Comparison of ENCODE assay signal across 8 cellular contexts in the genomic region with DNA sequence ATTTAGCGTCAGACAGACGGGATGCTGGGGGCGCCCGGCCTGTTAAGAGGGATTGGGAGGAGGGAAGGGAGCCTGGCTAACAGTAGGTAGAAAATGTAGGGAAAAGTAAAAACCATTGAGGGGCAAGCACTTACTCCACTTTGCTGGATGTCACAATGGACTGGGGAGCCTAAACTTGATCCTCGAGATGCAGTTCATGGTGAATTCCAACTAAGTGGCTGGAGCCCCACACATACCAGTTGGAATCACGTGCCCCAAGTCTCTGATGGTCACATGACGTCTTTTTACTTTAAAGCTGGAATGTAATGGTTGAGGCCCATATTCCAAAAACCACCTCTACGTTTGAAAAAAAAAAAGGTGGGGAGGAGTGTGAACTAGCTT. TPM values are rescaled to one million over a fixed set of nuclear protein-coding genes. Genes with fewer than 3 reads are reported as not detected.
A peak's percentile ranks its signal among the peaks of the same experiment; 100 is the strongest.
DNase-seq lines count a peak whose midpoint lies in the region; ATAC-seq and TF ChIP-seq lines count a peak whose summit lies in the region.

No MANE protein-coding gene starts in this region.

- WGBS in iPS DF 6.9 (ENCODE audit: insufficient coverage, insufficient read length): no CpG with 5 or more reads among the region's 8 CpGs

- H3K27me3 ChIP-seq in ascending aorta: peaks cover 5% of the 10 kb centered on the region
- no peaks in the 10 kb centered on the region for H3K27me3 ChIP-seq in iPS DF 6.9 (ENCODE audit: control insufficient read depth, insufficient read depth, low read length)
- H3K27me3 ChIP-seq in skeletal muscle tissue (ENCODE audit: control insufficient read depth in 3 of 3, insufficient read depth in 3 of 3, low read length in 3 of 3): peaks cover 0 to 17% (median 0%) of the 10 kb centered on the region in 3 donors

- peak overlapping the region; percentile 76 to 87 (median 80) for H3K9ac ChIP-seq in skeletal muscle tissue (ENCODE audit: low read depth in 1 of 3, low read length in 3 of 3)

- peak overlapping the region; percentile 87 to 92 for H3K27ac ChIP-seq in ascending aorta
- H3K27ac ChIP-seq in iPS DF 6.9 (ENCODE audit: low read length): no peak overlapping the region
- H3K27ac ChIP-seq in skeletal muscle tissue (ENCODE audit: low read depth, low read length): peak overlapping the region; percentile 83

- H3K4me1 ChIP-seq in ascending aorta (no peaks in the 10 kb centered on the region), iPS DF 6.9 (ENCODE audit: control insufficient read depth, insufficient read depth, low read length) (no peaks in the 10 kb centered on the region), skeletal muscle tissue (ENCODE audit: control insufficient read depth in 3 of 3, insufficient read depth in 3 of 3, low read length in 3 of 3) (peaks cover 0 to 5% (median 3%) of the 10 kb centered on the region in 3 donors)

- H3K4me3 ChIP-seq in ascending aorta (peak overlapping the region; percentile 64 to 74), iPS DF 6.9 (ENCODE audit: low read length) (peak overlapping the region; percentile 94; the same call in 1 of the 2 replicates), skeletal muscle tissue (ENCODE audit: low read length in 3 of 3) (peak overlapping the region; percentile 76 to 85 (median 81))

- ATAC-seq in GM18907 (IDR thresholded peaks at IDR 0.05; ENCODE audit: unreplicated experiment) (no peak), HG03571 (IDR thresholded peaks at IDR 0.05; ENCODE audit: unreplicated experiment) (no peak), GM19035 (IDR thresholded peaks at IDR 0.05; ENCODE audit: unreplicated experiment) (no peak)

- H3K36me3 ChIP-seq in ascending aorta (no peaks in the 10 kb centered on the region), iPS DF 6.9 (ENCODE audit: control insufficient read depth, insufficient read depth, low read length) (no peaks in the 10 kb centered on the region), skeletal muscle tissue (ENCODE audit: control insufficient read depth in 3 of 3, insufficient read depth in 3 of 3, low read length in 3 of 3) (no peaks in the 10 kb centered on the region)

- intact Hi-C loops in ascending aorta (cut with DNase I): loop anchor here (2.0 to 10.0 kb wide), 3 partner anchors 80 to 328 kb away; a partner anchor contains a TSS

- TF ChIP-seq CTCF in ascending aorta (IDR thresholded peaks at IDR 0.05): no peak

- DNase-seq in HCEC 1CT (peak; percentile 47), ascending aorta (ENCODE audit: low spot score in 2 of 2) (no peak), iPS DF 6.9 (ENCODE audit: low read depth, low spot score) (no peak), activated gamma-delta T cell (lab: John Stamatoyannopoulos, UW) (no peak)

- H3K9me3 ChIP-seq in ascending aorta (no peaks in the 10 kb centered on the region), iPS DF 6.9 (ENCODE audit: control insufficient read depth, insufficient read depth, low read length) (no peaks in the 10 kb centered on the region), skeletal muscle tissue (ENCODE audit: control insufficient read depth in 3 of 3, low read length in 3 of 3) (no peaks in the 10 kb centered on the region)

RNA-seq across cellular contexts. Expression of a gene that starts 1.5 kb away (rescaled TPM):
- total RNA-seq in ascending aorta: 155 TPM
- 71.0 TPM for total RNA-seq in skeletal muscle tissue
